In the genomic region with DNA sequence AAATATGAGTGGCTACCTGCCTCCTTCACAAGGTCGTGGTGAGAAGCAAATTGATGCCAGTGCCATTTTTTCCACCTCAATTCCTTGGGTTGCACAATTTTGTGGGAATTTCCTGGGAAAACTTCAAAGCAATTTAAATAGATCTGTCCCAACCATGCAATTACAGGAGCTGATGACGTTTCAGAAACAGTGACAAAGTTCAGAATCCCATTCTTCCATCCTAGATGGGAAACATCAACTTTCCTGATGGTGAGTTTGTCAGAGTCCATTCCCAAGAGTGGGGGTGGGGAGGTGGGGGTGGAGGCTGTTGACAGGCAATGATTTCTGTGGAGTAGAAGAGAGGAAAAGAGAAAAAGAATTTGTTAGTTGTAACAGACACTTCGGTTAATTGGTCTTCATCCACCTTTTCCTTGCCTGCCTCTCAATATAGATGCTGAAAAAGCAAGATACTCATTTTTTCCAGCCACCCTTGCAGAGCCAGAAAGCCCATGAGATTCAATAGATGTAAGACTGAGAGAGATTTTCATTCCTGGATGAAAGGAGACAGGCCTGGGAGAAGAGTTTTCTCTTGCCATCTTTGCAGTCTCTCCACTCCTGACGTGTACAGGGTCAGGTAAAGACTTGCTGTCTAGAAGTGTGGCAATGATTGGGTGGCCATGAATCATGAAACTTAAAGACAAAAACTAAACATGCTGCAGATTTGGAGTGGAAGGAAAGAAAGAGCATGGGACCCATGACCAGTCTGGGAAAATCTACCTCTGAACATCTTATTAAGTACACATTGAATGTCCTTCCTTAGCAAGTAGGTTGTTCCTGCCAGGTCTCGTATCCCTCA, we compare ENCODE assay signal across 1 cellular context.
A peak's percentile ranks its signal among the peaks of the same experiment; 100 is the strongest.
TF ChIP-seq lines count a peak whose summit lies in the region.

No MANE protein-coding gene starts in this region.

TF ChIP-seq in WTC11, 78 proteins besides CTCF, POLR2A, EP300 and RAD21:
- TF ChIP-seq, protein P1, sequence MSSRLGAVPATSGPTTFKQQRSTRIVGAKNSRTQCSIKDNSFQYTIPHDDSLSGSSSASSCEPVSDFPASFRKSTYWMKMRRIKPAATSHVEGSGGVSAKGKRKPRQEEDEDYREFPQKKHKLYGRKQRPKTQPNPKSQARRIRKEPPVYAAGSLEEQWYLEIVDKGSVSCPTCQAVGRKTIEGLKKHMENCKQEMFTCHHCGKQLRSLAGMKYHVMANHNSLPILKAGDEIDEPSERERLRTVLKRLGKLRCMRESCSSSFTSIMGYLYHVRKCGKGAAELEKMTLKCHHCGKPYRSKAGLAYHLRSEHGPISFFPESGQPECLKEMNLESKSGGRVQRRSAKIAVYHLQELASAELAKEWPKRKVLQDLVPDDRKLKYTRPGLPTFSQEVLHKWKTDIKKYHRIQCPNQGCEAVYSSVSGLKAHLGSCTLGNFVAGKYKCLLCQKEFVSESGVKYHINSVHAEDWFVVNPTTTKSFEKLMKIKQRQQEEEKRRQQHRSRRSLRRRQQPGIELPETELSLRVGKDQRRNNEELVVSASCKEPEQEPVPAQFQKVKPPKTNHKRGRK (CRISPR knock-in tag; IDR thresholded peaks at IDR 0.05; ENCODE audit: borderline replicate concordance) = no peak
- peak; percentile 87 for TF ChIP-seq GABPB1 (CRISPR knock-in tag; IDR thresholded peaks at IDR 0.05)
- no peak for TF ChIP-seq ETV6 (CRISPR knock-in tag; IDR thresholded peaks at IDR 0.05)
